ENCODE assay signal across 15 cellular contexts in the genomic region with DNA sequence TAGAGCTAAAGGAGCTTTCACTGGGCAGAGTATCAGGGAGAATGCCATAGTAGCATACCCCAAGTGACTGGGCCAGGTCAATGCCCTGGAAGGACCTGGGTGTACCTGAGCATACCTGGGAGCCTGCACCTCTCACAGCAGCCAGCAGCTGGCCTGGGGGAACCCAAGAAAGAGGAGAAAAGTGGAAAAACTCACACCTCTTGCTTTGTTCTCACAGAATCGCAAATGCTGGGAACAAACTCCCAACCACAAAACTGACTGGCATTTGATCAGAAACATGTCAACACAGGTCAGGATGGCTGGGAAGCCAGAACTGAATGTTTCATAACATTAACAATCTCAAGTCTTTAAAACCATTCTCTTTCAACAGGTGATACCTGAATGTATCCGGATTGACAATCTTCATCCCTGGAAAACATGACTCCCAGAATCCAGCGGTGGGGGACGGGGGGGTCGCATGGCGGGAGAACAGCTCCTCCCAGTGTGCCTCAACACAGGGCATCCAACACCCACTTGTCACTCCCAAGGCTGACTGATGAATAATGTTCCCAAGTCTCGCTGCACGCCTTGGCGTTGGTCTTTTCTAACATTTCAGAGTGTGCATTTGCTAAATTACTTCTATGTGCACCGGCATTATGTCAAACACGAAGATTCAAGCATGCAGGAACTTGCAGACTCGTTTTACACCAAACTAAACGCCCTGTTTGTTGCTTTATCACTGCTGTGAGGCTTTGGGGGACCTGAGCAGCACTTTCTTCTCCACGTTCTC. TPM values are rescaled to one million over a fixed set of nuclear protein-coding genes. Genes with fewer than 3 reads are reported as not detected.
A peak's percentile ranks its signal among the peaks of the same experiment; 100 is the strongest.
DNase-seq lines count a peak whose midpoint lies in the region; ATAC-seq and TF ChIP-seq lines count a peak whose summit lies in the region.
"Had no signal": no experiment of that assay in that cellular context is flagged by ENCODE, and none has a peak within 500 bp of the region (broad histone marks: within the 10 kb centered on the region; RNA-seq: fewer than 3 reads in every experiment).

No MANE protein-coding gene starts in this region.

- in situ Hi-C loops in ACHN (cut with HindIII; ENCODE audit: low pct_ligation_motif_present, low pct_unique_long_range_greater_than_20kb, low sequenced_read_pairs) = no loop called here

- H3K4me1 ChIP-seq in GM23338 (ENCODE audit: insufficient read depth) (peaks cover 74% of the 10 kb centered on the region), foreskin keratinocyte (peaks cover 19% of the 10 kb centered on the region), skeletal muscle satellite cell (ENCODE audit: control insufficient read depth, insufficient read depth, low read length) (peaks cover 43% of the 10 kb centered on the region), BE2C (peaks cover 4% of the 10 kb centered on the region; the same call in 1 of the 2 replicates)

- H3K36me3 ChIP-seq in GM23338 (ENCODE audit: insufficient read depth) (peaks cover 33% of the 10 kb centered on the region), skeletal muscle satellite cell (ENCODE audit: insufficient read depth, low read length) (peaks cover 16% of the 10 kb centered on the region), BE2C (peaks cover 40% of the 10 kb centered on the region)

- H4K20me1 ChIP-seq in GM23338 (replicated peaks; ENCODE audit: insufficient read depth) = peaks cover 75% of the 10 kb centered on the region

- H3K9me3 ChIP-seq in skeletal muscle satellite cell (replicated peaks; ENCODE audit: low read length) (no peaks in the 10 kb centered on the region), BE2C (no peaks in the 10 kb centered on the region)
- H3K9me3 ChIP-seq: HAP-1 had no signal

- H3K4me3 ChIP-seq in GM23338 (no peak overlapping the region), skeletal muscle satellite cell (ENCODE audit: low read length) (no peak overlapping the region), BE2C (ENCODE audit: low read depth, low read length) (no peak overlapping the region)
- H3K4me3 ChIP-seq: HAP-1 had no signal

- H3K9me2 ChIP-seq in GM23338 (ENCODE audit: insufficient read depth) = no peaks in the 10 kb centered on the region; the same call in 1 of the 2 replicates

- CTCF ChIA-PET in WTC11 (lab: Charles Lee) = interaction anchor here (0.6 to 1.3 kb wide), 2 partner anchors 21 to 368 kb away, joined by 4 read pairs; no protein-coding TSS in a partner anchor

- H3K27ac Mint-ChIP-seq in GM23338 (peak overlapping the region; percentile 70; the same call in 1 of the 2 replicates), WTC11 (peak overlapping the region; percentile 87)
- H3K27ac Mint-ChIP-seq: progenitor cell of endocrine pancreas had no signal

- no peak overlapping the region for H3K9ac ChIP-seq in skeletal muscle satellite cell (ENCODE audit: low read depth, low read length)

- no peak overlapping the region for H2AFZ ChIP-seq in GM23338

- H3K4me2 ChIP-seq in GM23338 (peak overlapping the region; percentile 65; the same call in 1 of the 2 replicates), skeletal muscle satellite cell (ENCODE audit: low read length) (peak overlapping the region; percentile 68)

- ATAC-seq in GM23338 = peak; percentile 67
- peak; percentile 46; the same call in 1 of the 2 replicates for ATAC-seq in WTC11
- peak; percentile 79 for ATAC-seq in foreskin keratinocyte
- no peak for ATAC-seq in HG03432 (IDR thresholded peaks at IDR 0.05; ENCODE audit: unreplicated experiment)
- ATAC-seq: activated naive CD4-positive, alpha-beta T cell treated with anti-CD3 and anti-CD28 coated beads, Interleukin-2, amount 50 U/mL, for 72 hours had no signal

- peaks cover 10% of the 10 kb centered on the region for H3K27me3 Mint-ChIP-seq in GM23338 (ENCODE audit: insufficient read depth, low read depth, poor library complexity)
- no peaks in the 10 kb centered on the region for H3K27me3 Mint-ChIP-seq in WTC11 (ENCODE audit: low read depth)
- H3K27me3 Mint-ChIP-seq: CD4-positive, alpha-beta memory T cell had no signal

- H3K4me1 Mint-ChIP-seq in GM23338 (peaks cover 58% of the 10 kb centered on the region), WTC11 (peaks cover 69% of the 10 kb centered on the region)

- H3F3A ChIP-seq in GM23338 (replicated peaks; ENCODE audit: low read depth) = peaks cover 22% of the 10 kb centered on the region; the same call in 1 of the 2 replicates

- H3K9me3 Mint-ChIP-seq in GM23338 = peaks cover 19% of the 10 kb centered on the region
- H3K9me3 Mint-ChIP-seq in WTC11 = peaks cover 11% of the 10 kb centered on the region
- H3K9me3 Mint-ChIP-seq: activated naive CD4-positive, alpha-beta T cell treated with anti-CD3 and anti-CD28 coated beads, Interleukin-2, amount 50 U/mL, for 72 hours; CD4-positive, alpha-beta memory T cell had no signal

- H3K36me3 Mint-ChIP-seq in GM23338 (ENCODE audit: low read depth) (peaks cover 94% of the 10 kb centered on the region), WTC11 (peaks cover 60% of the 10 kb centered on the region)

- H3K4me3 Mint-ChIP-seq in GM23338 = 0 out of 3 replicates have a peak overlapping the region, but pooled peaks have one; percentile 21
- H3K4me3 Mint-ChIP-seq in WTC11 = peak overlapping the region; percentile 19; the same call in 1 of the 2 replicates

- H3K27me3 ChIP-seq in GM23338 (ENCODE audit: insufficient read depth) = no peaks in the 10 kb centered on the region
- no peaks in the 10 kb centered on the region for H3K27me3 ChIP-seq in foreskin keratinocyte
- no peaks in the 10 kb centered on the region for H3K27me3 ChIP-seq in skeletal muscle satellite cell (ENCODE audit: control insufficient read depth, insufficient read depth, low read length)
- H3K27me3 ChIP-seq in BE2C = no peaks in the 10 kb centered on the region

- H3K27ac ChIP-seq in GM23338 (ENCODE audit: low read depth) = peak overlapping the region; percentile 82
- H3K27ac ChIP-seq in foreskin keratinocyte = peak overlapping the region; percentile 87

- TF ChIP-seq CTCF in GM23338 (conservative IDR thresholded peaks at IDR 0.05; ENCODE audit: low read depth in 2 of 2) (no peak), WTC11 (IDR thresholded peaks at IDR 0.05) (no peak), foreskin keratinocyte (conservative IDR thresholded peaks at IDR 0.05) (peak; percentile 31), BE2C (IDR thresholded peaks at IDR 0.05; ENCODE audit: low read depth, low read length) (no peak)

- peaks cover 100% of the 10 kb centered on the region for H3K79me2 ChIP-seq in GM23338 (replicated peaks; ENCODE audit: insufficient read depth)

- POLR2A ChIA-PET in WTC11 (lab: Charles Lee) = no interaction called here

- DNase-seq in GM23338 (ENCODE audit: low spot score) (no peak), WTC11 (ENCODE audit: low spot score) (no peak), foreskin keratinocyte (peak; percentile 89 to 94), BE2C (no peak), ACHN (no peak), NOMO-1 treated with dmso at 0.1 percent for 144 hours (lab: John Stamatoyannopoulos, UW; ENCODE audit: unreplicated experiment) (no peak)
- DNase-seq: CD4-positive, alpha-beta memory T cell; cortex of kidney; NCI-H2029; stimulated activated CD4-positive, alpha-beta T cell treated with anti-CD3 and anti-CD28 coated beads, Interleukin-2, amount 100 ng/mL, for 48 hours had no signal

TF ChIP-seq in GM23338, 12 proteins besides CTCF, POLR2A, EP300 and RAD21 (continues in another document):
- no peak for TF ChIP-seq ZNF331 (CRISPR knock-in tag; IDR thresholded peaks at IDR 0.05; ENCODE audit: low read depth)
- no peak for TF ChIP-seq CREB1 (CRISPR knock-in tag; IDR thresholded peaks at IDR 0.05; ENCODE audit: low read depth)
- TF ChIP-seq ZNF114 (CRISPR knock-in tag; IDR thresholded peaks at IDR 0.05) = no peak
- TF ChIP-seq, protein P1, sequence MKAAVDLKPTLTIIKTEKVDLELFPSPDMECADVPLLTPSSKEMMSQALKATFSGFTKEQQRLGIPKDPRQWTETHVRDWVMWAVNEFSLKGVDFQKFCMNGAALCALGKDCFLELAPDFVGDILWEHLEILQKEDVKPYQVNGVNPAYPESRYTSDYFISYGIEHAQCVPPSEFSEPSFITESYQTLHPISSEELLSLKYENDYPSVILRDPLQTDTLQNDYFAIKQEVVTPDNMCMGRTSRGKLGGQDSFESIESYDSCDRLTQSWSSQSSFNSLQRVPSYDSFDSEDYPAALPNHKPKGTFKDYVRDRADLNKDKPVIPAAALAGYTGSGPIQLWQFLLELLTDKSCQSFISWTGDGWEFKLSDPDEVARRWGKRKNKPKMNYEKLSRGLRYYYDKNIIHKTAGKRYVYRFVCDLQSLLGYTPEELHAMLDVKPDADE (IDR thresholded peaks at IDR 0.05) = no peak

TF ChIP-seq in WTC11, 78 proteins besides CTCF, POLR2A, EP300 and RAD21 (continues in another document):
- TF ChIP-seq ZNF423 (CRISPR knock-in tag; IDR thresholded peaks at IDR 0.05) = no peak
- TF ChIP-seq, protein P2, sequence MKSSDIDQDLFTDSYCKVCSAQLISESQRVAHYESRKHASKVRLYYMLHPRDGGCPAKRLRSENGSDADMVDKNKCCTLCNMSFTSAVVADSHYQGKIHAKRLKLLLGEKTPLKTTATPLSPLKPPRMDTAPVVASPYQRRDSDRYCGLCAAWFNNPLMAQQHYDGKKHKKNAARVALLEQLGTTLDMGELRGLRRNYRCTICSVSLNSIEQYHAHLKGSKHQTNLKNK (CRISPR knock-in tag; IDR thresholded peaks at IDR 0.05) = no peak
- TF ChIP-seq, protein P3, sequence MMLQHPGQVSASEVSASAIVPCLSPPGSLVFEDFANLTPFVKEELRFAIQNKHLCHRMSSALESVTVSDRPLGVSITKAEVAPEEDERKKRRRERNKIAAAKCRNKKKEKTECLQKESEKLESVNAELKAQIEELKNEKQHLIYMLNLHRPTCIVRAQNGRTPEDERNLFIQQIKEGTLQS (CRISPR knock-in tag; conservative IDR thresholded peaks at IDR 0.05) = no peak

RNA-seq across cellular contexts. Expression of a gene that starts 7.9 kb away (rescaled TPM):
- total RNA-seq in GM23338 (2014; rRNA removed; shearing (Covaris generic)) = 149 and 167 TPM in 2 replicates
- polyA plus RNA-seq in GM23338 (2016; fragmentation: Nextera tagmentation; extraction: Ambion mirVana) (88.3 and 98.9 TPM in 2 replicates), foreskin keratinocyte (3.1 TPM in 2 replicates)
- total RNA-seq in WTC11 (2021) (143 to 170 TPM (median 147 TPM) in 3 replicates), foreskin keratinocyte (14.5 and 20.1 TPM in 2 replicates)
- total RNA-seq in skeletal muscle satellite cell (2012; rRNA removed) = 19.4 and 22.6 TPM in 2 replicates
- polyA plus RNA-seq in BE2C (2012; ENCODE audit: insufficient read depth, insufficient read length, low read depth) = 21.9 TPM

Comparison
In these comparisons a context has a peak if more than half of its experiments do, and no peak if none do; other contexts are left out.
1. DNase-seq: peak in foreskin keratinocyte (2 of 2); none in GM23338 (single experiment), WTC11 (single experiment), BE2C (single experiment), ACHN (single experiment) and NOMO-1 treated with dmso at 0.1 percent for 144 hours (single experiment).